ENCODE assay signal across 2 cellular contexts in genomic region chr6:143158113-143158581, GRCh38.
TF ChIP-seq lines count a peak whose summit lies in the region.

No MANE protein-coding gene starts in this region.

TF ChIP-seq in IMR-90, 13 proteins besides CTCF, POLR2A, EP300 and RAD21:
- no peak for TF ChIP-seq RCOR1 (IDR thresholded peaks at IDR 0.05; ENCODE audit: insufficient replicate concordance, low read length)
- no peak for TF ChIP-seq CHD1 (IDR thresholded peaks at IDR 0.05; ENCODE audit: low read depth, low read length)
- TF ChIP-seq FOS (IDR thresholded peaks at IDR 0.05; ENCODE audit: low read depth, low read length), result no peak

TF ChIP-seq in HepG2, 621 proteins besides CTCF, POLR2A, EP300 and RAD21:
- TF ChIP-seq CREM (IDR thresholded peaks at IDR 0.05) (no peak), CREM (CRISPR knock-in tag; IDR thresholded peaks at IDR 0.05) (no peak), FOXA1 (IDR thresholded peaks at IDR 0.05) (no peak), FOXA1 (CRISPR knock-in tag; IDR thresholded peaks at IDR 0.05) (0 out of 2 replicates have a peak, but pooled peaks have one; percentile 16)
